21 cellular contexts compared by ENCODE assay signal in the genomic region with DNA sequence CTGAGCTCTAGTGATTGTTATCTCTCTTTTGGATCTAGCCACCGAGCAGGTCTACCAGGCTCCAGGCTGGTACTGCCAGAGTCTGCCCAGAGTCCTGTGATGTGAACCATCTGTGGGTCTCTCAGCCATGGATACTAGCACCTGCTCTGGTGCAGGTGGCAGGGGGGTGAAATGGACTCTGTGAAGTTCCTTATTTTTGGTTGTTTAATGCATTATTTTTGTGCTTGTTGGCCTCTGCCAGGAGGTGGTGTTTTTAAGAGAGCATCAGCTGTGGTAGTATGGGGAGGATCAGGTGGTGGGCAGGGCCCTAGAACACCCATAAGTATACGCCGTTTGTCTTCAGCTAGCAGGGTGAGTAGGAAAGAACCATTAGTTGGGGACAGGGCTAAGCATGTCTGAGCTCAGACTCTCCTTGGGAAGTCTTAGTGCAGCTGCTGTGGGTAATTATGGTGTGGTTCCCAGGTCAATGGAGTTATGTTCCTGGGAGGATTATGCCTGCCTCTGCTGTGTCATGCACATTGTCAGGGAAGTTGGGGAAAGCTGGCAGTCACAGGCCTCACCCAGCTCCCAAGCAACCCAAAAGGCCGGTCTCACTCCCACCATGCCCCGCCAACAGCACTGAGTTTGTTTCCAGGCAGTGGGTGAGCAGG.
"Had no signal": no experiment of that assay in that cellular context is flagged by ENCODE, and none has a peak within 500 bp of the region (broad histone marks: within the 10 kb centered on the region; RNA-seq: fewer than 3 reads in every experiment).

No MANE protein-coding gene starts in this region.

- H3K27ac ChIP-seq: breast epithelium, coronary artery, gastroesophageal sphincter, neutrophil, ovary, prostate gland, stomach, suprapubic skin, tibial nerve had no signal

- H3K27me3 ChIP-seq: breast epithelium, gastroesophageal sphincter, neutrophil, ovary, stomach, suprapubic skin, tibial nerve had no signal

- FAIRE-seq: islet of Langerhans had no signal

- H3K9me3 ChIP-seq: neutrophil, ovary, prostate gland, stomach, tibial nerve had no signal

- DNase-seq: activated naive CD4-positive, alpha-beta T cell; activated naive CD8-positive, alpha-beta T cell treated with anti-CD3 and anti-CD28 coated beads, Interleukin-2, amount 10 ng/mL, durations not matched to agents 7 days and 5 days; activated T-cell treated with anti-CD3 and anti-CD28 coated beads, Interleukin-2, amount 50 U/mL, for 4 hours; amniotic stem cell; cerebellar nuclear complex; head of caudate nucleus; left cardiac atrium; midbrain; ovary; stimulated activated CD4-positive, alpha-beta T cell treated with anti-CD3 and anti-CD28 coated beads, Interleukin-4, amount 100 ng/mL, for 24 hours; stomach; T-helper 9 cell had no signal

- H3K4me1 ChIP-seq: breast epithelium, gastroesophageal sphincter, prostate gland, stomach, suprapubic skin, tibial nerve had no signal

- H3K4me3 ChIP-seq: breast epithelium, coronary artery, gastroesophageal sphincter, ovary, prostate gland, stomach, suprapubic skin, tibial nerve had no signal

- ATAC-seq: activated T-cell treated with anti-CD3 and anti-CD28 coated beads, Interleukin-2, amount 50 U/mL, for 4 hours; gastroesophageal sphincter; left cardiac atrium; WTC11 had no signal

- H3K36me3 ChIP-seq: breast epithelium, gastroesophageal sphincter, neutrophil, ovary, prostate gland, stomach, suprapubic skin, tibial nerve had no signal
